In the genomic region with DNA sequence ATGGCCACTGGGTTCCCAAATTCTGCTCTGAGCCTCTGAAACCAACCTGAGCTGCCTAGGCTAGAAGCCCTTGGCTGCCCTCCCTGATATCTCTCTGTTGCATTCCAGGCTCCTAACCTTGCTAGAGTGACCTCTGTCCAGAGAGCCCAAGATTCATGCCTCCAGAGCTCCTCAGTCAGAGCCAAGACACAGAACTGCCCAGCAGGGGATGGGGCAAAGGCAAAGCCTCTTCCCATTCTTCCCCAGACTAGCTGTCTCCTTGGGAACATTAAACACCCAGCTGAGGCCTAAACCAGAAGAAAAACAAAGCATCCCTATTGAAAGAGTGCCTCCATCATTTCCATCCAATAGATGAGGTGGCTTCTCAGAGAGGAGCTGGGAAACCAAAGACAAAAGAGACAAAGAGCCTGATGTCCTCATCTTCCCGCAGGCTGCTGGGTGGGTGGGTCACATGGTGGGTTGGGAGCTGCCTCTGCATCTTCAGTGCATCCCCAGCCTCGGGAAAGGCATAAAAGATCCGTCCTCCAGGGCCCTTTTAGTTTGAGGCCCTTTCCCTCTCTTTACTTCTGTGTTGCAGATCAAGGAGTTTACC, we compare ENCODE assay signal across 1 cellular context.
TF ChIP-seq lines count a peak whose summit lies in the region.

No MANE protein-coding gene starts in this region.

TF ChIP-seq in WTC11, 78 proteins besides CTCF, POLR2A, EP300 and RAD21 (continued from another document):
- TF ChIP-seq, protein P1, sequence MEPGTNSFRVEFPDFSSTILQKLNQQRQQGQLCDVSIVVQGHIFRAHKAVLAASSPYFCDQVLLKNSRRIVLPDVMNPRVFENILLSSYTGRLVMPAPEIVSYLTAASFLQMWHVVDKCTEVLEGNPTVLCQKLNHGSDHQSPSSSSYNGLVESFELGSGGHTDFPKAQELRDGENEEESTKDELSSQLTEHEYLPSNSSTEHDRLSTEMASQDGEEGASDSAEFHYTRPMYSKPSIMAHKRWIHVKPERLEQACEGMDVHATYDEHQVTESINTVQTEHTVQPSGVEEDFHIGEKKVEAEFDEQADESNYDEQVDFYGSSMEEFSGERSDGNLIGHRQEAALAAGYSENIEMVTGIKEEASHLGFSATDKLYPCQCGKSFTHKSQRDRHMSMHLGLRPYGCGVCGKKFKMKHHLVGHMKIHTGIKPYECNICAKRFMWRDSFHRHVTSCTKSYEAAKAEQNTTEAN (CRISPR knock-in tag; IDR thresholded peaks at IDR 0.05): no peak
- TF ChIP-seq FOXK1 (CRISPR knock-in tag; IDR thresholded peaks at IDR 0.05) (no peak), GTF2I (CRISPR knock-in tag; conservative IDR thresholded peaks at IDR 0.05) (no peak), KAT7 (CRISPR knock-in tag; IDR thresholded peaks at IDR 0.05; ENCODE audit: borderline replicate concordance) (no peak), NFATC4 (CRISPR knock-in tag; IDR thresholded peaks at IDR 0.05) (no peak), TP53 (CRISPR knock-in tag; IDR thresholded peaks at IDR 0.05) (no peak), MYBL2 (CRISPR knock-in tag; IDR thresholded peaks at IDR 0.05) (no peak), NFYB (CRISPR knock-in tag; conservative IDR thresholded peaks at IDR 0.05; ENCODE audit: low read depth) (no peak), PRRX2 (CRISPR knock-in tag; IDR thresholded peaks at IDR 0.05) (no peak), SP1 (CRISPR knock-in tag; conservative IDR thresholded peaks at IDR 0.05) (no peak)
- TF ChIP-seq, protein P2, sequence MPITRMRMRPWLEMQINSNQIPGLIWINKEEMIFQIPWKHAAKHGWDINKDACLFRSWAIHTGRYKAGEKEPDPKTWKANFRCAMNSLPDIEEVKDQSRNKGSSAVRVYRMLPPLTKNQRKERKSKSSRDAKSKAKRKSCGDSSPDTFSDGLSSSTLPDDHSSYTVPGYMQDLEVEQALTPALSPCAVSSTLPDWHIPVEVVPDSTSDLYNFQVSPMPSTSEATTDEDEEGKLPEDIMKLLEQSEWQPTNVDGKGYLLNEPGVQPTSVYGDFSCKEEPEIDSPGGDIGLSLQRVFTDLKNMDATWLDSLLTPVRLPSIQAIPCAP (CRISPR knock-in tag; IDR thresholded peaks at IDR 0.05): no peak
- TF ChIP-seq, protein P3, sequence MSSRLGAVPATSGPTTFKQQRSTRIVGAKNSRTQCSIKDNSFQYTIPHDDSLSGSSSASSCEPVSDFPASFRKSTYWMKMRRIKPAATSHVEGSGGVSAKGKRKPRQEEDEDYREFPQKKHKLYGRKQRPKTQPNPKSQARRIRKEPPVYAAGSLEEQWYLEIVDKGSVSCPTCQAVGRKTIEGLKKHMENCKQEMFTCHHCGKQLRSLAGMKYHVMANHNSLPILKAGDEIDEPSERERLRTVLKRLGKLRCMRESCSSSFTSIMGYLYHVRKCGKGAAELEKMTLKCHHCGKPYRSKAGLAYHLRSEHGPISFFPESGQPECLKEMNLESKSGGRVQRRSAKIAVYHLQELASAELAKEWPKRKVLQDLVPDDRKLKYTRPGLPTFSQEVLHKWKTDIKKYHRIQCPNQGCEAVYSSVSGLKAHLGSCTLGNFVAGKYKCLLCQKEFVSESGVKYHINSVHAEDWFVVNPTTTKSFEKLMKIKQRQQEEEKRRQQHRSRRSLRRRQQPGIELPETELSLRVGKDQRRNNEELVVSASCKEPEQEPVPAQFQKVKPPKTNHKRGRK (CRISPR knock-in tag; IDR thresholded peaks at IDR 0.05; ENCODE audit: borderline replicate concordance): no peak
- TF ChIP-seq, protein P4, sequence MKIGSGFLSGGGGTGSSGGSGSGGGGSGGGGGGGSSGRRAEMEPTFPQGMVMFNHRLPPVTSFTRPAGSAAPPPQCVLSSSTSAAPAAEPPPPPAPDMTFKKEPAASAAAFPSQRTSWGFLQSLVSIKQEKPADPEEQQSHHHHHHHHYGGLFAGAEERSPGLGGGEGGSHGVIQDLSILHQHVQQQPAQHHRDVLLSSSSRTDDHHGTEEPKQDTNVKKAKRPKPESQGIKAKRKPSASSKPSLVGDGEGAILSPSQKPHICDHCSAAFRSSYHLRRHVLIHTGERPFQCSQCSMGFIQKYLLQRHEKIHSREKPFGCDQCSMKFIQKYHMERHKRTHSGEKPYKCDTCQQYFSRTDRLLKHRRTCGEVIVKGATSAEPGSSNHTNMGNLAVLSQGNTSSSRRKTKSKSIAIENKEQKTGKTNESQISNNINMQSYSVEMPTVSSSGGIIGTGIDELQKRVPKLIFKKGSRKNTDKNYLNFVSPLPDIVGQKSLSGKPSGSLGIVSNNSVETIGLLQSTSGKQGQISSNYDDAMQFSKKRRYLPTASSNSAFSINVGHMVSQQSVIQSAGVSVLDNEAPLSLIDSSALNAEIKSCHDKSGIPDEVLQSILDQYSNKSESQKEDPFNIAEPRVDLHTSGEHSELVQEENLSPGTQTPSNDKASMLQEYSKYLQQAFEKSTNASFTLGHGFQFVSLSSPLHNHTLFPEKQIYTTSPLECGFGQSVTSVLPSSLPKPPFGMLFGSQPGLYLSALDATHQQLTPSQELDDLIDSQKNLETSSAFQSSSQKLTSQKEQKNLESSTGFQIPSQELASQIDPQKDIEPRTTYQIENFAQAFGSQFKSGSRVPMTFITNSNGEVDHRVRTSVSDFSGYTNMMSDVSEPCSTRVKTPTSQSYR (CRISPR knock-in tag; IDR thresholded peaks at IDR 0.05): no peak
- TF ChIP-seq, protein P5, sequence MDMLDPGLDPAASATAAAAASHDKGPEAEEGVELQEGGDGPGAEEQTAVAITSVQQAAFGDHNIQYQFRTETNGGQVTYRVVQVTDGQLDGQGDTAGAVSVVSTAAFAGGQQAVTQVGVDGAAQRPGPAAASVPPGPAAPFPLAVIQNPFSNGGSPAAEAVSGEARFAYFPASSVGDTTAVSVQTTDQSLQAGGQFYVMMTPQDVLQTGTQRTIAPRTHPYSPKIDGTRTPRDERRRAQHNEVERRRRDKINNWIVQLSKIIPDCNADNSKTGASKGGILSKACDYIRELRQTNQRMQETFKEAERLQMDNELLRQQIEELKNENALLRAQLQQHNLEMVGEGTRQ (CRISPR knock-in tag; IDR thresholded peaks at IDR 0.05): no peak
- TF ChIP-seq, protein P6, sequence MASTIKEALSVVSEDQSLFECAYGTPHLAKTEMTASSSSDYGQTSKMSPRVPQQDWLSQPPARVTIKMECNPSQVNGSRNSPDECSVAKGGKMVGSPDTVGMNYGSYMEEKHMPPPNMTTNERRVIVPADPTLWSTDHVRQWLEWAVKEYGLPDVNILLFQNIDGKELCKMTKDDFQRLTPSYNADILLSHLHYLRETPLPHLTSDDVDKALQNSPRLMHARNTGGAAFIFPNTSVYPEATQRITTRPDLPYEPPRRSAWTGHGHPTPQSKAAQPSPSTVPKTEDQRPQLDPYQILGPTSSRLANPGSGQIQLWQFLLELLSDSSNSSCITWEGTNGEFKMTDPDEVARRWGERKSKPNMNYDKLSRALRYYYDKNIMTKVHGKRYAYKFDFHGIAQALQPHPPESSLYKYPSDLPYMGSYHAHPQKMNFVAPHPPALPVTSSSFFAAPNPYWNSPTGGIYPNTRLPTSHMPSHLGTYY (CRISPR knock-in tag; IDR thresholded peaks at IDR 0.05): no peak
